16 cellular contexts compared by ENCODE assay signal in genomic region chr20:14924433-14924832, GRCh38.
DNase-seq lines count a peak whose midpoint lies in the region; ATAC-seq and TF ChIP-seq lines count a peak whose summit lies in the region.
"Had no signal": no experiment of that assay in that cellular context is flagged by ENCODE, and none has a peak within 500 bp of the region (broad histone marks: within the 10 kb centered on the region; RNA-seq: fewer than 3 reads in every experiment).

No MANE protein-coding gene starts in this region.

- H3K9me3 Mint-ChIP-seq in activated CD8-positive, alpha-beta T cell treated with anti-CD3 and anti-CD28 coated beads, Interleukin-2, amount 10 ng/mL, durations not matched to agents 7 days and 5 days (ENCODE audit: insufficient read depth) = no peaks in the 10 kb centered on the region

- no peak overlapping the region for H3K27ac Mint-ChIP-seq in activated CD8-positive, alpha-beta T cell treated with anti-CD3 and anti-CD28 coated beads, Interleukin-2, amount 10 ng/mL, durations not matched to agents 7 days and 5 days
- H3K27ac Mint-ChIP-seq: B cell had no signal

- H3K36me3 ChIP-seq in HEK293 (ENCODE audit: control insufficient read depth in 2 of 2, insufficient read depth in 1 of 2, low read length in 2 of 2) = no peaks in the 10 kb centered on the region
- no peaks in the 10 kb centered on the region for H3K36me3 ChIP-seq in adipocyte (ENCODE audit: control insufficient read depth, insufficient read depth, low read length, severe bottlenecking)
- no peaks in the 10 kb centered on the region for H3K36me3 ChIP-seq in mesodermal cell (ENCODE audit: control insufficient read depth, insufficient read depth, low read length)

- no peak overlapping the region for H3K9ac ChIP-seq in adipocyte (ENCODE audit: low read length)

- H3K9me3 ChIP-seq in HEK293 (ENCODE audit: control insufficient read depth, insufficient read depth, low read depth, low read length) = no peaks in the 10 kb centered on the region
- no peaks in the 10 kb centered on the region for H3K9me3 ChIP-seq in adipocyte (ENCODE audit: control insufficient read depth, low read length)
- peaks cover 4% of the 10 kb centered on the region for H3K9me3 ChIP-seq in mesodermal cell (ENCODE audit: control insufficient read depth, low read length)

- TF ChIP-seq CTCF in HEK293 (tag by site-specific recombination; IDR thresholded peaks at IDR 0.05) (no peak), GM10266 (IDR thresholded peaks at IDR 0.05; ENCODE audit: control insufficient read depth, insufficient read depth, low read depth, missing control alignments) (no peak), GM20000 (IDR thresholded peaks at IDR 0.05; ENCODE audit: extremely low read depth, missing control alignments) (no peak)

- no CpG with 5 or more reads among the region's 1 CpG for whole genome bisulfite sequencing in mesodermal cell (ENCODE audit: insufficient coverage in 2 of 2), 2 experiments

- H3K36me3 Mint-ChIP-seq in activated CD8-positive, alpha-beta T cell treated with anti-CD3 and anti-CD28 coated beads, Interleukin-2, amount 10 ng/mL, durations not matched to agents 7 days and 5 days (ENCODE audit: low read depth) = no peaks in the 10 kb centered on the region

- H3K4me3 Mint-ChIP-seq in activated CD8-positive, alpha-beta T cell treated with anti-CD3 and anti-CD28 coated beads, Interleukin-2, amount 10 ng/mL, durations not matched to agents 7 days and 5 days = no peak overlapping the region
- H3K4me3 Mint-ChIP-seq: B cell had no signal

- CTCF ChIA-PET in HEK293 (lab: Yijun Ruan, JAX) = interaction anchor here (0.6 to 1.1 kb wide), 3 partner anchors 14 to 361 kb away, joined by 3 to 4 read pairs (median 3); no protein-coding TSS in a partner anchor
- CTCF ChIA-PET in activated CD8-positive, alpha-beta T cell treated with anti-CD3 and anti-CD28 coated beads, Interleukin-2, amount 10 ng/mL, durations not matched to agents 7 days and 5 days (lab: Charles Lee) = no interaction called here

- no peaks in the 10 kb centered on the region for H3K4me1 Mint-ChIP-seq in activated CD8-positive, alpha-beta T cell treated with anti-CD3 and anti-CD28 coated beads, Interleukin-2, amount 10 ng/mL, durations not matched to agents 7 days and 5 days (ENCODE audit: low read depth)

- DNase-seq in NCI-H146 treated with DMSO at 0.1 percent for 48 hours (lab: John Stamatoyannopoulos, UW; ENCODE audit: unreplicated experiment) (peak; percentile 24), adipocyte (ENCODE audit: low read depth) (peak; percentile 33), GM10266 (ENCODE audit: extremely low spot score) (no peak), NCI-H1694 treated with DMSO at 0.1 percent for 48 hours (lab: John Stamatoyannopoulos, UW) (no peak), GM20000 (ENCODE audit: low spot score) (no peak)
- no peak for DNase-seq in activated CD8-positive, alpha-beta T cell treated with anti-CD3 and anti-CD28 coated beads, Interleukin-2, amount 10 ng/mL, durations not matched to agents 7 days and 5 days
- DNase-seq: GDM1, MV-4-11, NCI-H2081, NCI-H82, RPMI8226, SIG-M5 had no signal

- no peaks in the 10 kb centered on the region for H3K27me3 ChIP-seq in adipocyte (replicated peaks; ENCODE audit: control insufficient read depth, insufficient read depth, low read length)

- no peak overlapping the region for H3K27ac ChIP-seq in HEK293 (ENCODE audit: extremely low read depth, low read depth, low read length)
- peak overlapping the region; percentile 19 for H3K27ac ChIP-seq in mesodermal cell (ENCODE audit: low read depth, low read length, severe bottlenecking)

- no peak for ATAC-seq in activated CD8-positive, alpha-beta T cell treated with anti-CD3 and anti-CD28 coated beads, Interleukin-2, amount 10 ng/mL, durations not matched to agents 7 days and 5 days
- ATAC-seq: K562 had no signal

- POLR2A ChIA-PET in HEK293 (lab: Yijun Ruan, JAX) = interaction anchor here (0.6 kb wide), 1 partner anchor 468 kb away, joined by 4 read pairs; no protein-coding TSS in a partner anchor
- POLR2A ChIA-PET in activated CD8-positive, alpha-beta T cell treated with anti-CD3 and anti-CD28 coated beads, Interleukin-2, amount 10 ng/mL, durations not matched to agents 7 days and 5 days (lab: Charles Lee) = no interaction called here

- no peak overlapping the region for H3K4me3 ChIP-seq in HEK293 (ENCODE audit: low read depth, low read length)
- no peak overlapping the region for H3K4me3 ChIP-seq in adipocyte (ENCODE audit: low read length)
- no peak overlapping the region for H3K4me3 ChIP-seq in mesodermal cell (ENCODE audit: extremely low read depth, insufficient read depth, low read length, poor library complexity, severe bottlenecking)
- H3K4me3 ChIP-seq: K562 had no signal

- H3K4me1 ChIP-seq in HEK293 (ENCODE audit: control insufficient read depth, insufficient read depth, low read length) (peaks cover 15% of the 10 kb centered on the region), adipocyte (ENCODE audit: control insufficient read depth, insufficient read depth, low read length) (peaks cover 22% of the 10 kb centered on the region), mesodermal cell (ENCODE audit: control insufficient read depth, insufficient read depth, low read length, poor library complexity, severe bottlenecking) (peaks cover 29% of the 10 kb centered on the region)

- H3K27me3 Mint-ChIP-seq in activated CD8-positive, alpha-beta T cell treated with anti-CD3 and anti-CD28 coated beads, Interleukin-2, amount 10 ng/mL, durations not matched to agents 7 days and 5 days (ENCODE audit: low read depth) = no peaks in the 10 kb centered on the region

TF ChIP-seq in HEK293, 187 proteins besides CTCF, POLR2A, EP300 and RAD21:
- TF ChIP-seq PRDM10 (tag by site-specific recombination; IDR thresholded peaks at IDR 0.05) (peak; percentile 44; the same call in 1 of the 2 replicates), ZNF169 (tag by site-specific recombination; IDR thresholded peaks at IDR 0.05) (no peak)

Comparison
In these comparisons a context has a peak if more than half of its experiments do, and no peak if none do; other contexts are left out.
1. DNase-seq: peak in NCI-H146 treated with DMSO at 0.1 percent for 48 hours (single experiment) and adipocyte (single experiment); none in activated CD8-positive, alpha-beta T cell treated with anti-CD3 and anti-CD28 coated beads, Interleukin-2, amount 10 ng/mL, durations not matched to agents 7 days and 5 days (single experiment), GM10266 (single experiment), NCI-H1694 treated with DMSO at 0.1 percent for 48 hours (single experiment) and GM20000 (single experiment).